8 cellular contexts compared by ENCODE assay signal in genomic region chr15:50181983-50182232, GRCh38. TPM values are rescaled to one million over a fixed set of nuclear protein-coding genes. Genes with fewer than 3 reads are reported as not detected.
DNase-seq lines count a peak whose midpoint lies in the region; ATAC-seq and TF ChIP-seq lines count a peak whose summit lies in the region.

Gene SLC27A2, plus strand, starts transcription at chr15:50182196. Its CDS starts 232 bp downstream, at chr15:50182428.

- WGBS in stomach, 5 donors, result 1 to 17% (median 2%) methylated on average over 1 to 18 of the region's 18 CpGs

- H3K36me3 ChIP-seq in Loucy (ENCODE audit: insufficient read depth, low read length), result no peaks in the 10 kb centered on the region
- no peaks in the 10 kb centered on the region for H3K36me3 ChIP-seq in adipocyte (ENCODE audit: control insufficient read depth, insufficient read depth, low read length, severe bottlenecking)
- H3K36me3 ChIP-seq in stomach, result no peaks in the 10 kb centered on the region

- H3K4me1 ChIP-seq in Loucy (ENCODE audit: insufficient read depth, low read length, poor library complexity, severe bottlenecking) (peaks cover 8% of the 10 kb centered on the region), adipocyte (ENCODE audit: control insufficient read depth, insufficient read depth, low read length) (peaks cover 4% of the 10 kb centered on the region), stomach (peaks cover 4 to 18% (median 17%) of the 10 kb centered on the region in 4 donors)

- H3K9me3 ChIP-seq in Loucy (ENCODE audit: insufficient read depth, low read depth, low read length), result no peaks in the 10 kb centered on the region
- no peaks in the 10 kb centered on the region for H3K9me3 ChIP-seq in adipocyte (ENCODE audit: control insufficient read depth, low read length)
- H3K9me3 ChIP-seq in stomach, result no peaks in the 10 kb centered on the region

- DNase-seq in DMS53 (lab: John Stamatoyannopoulos, UW) (peak; percentile 80), adipocyte (ENCODE audit: low read depth) (no peak), inferior parietal cortex (ENCODE audit: extremely low spot score) (peak; percentile 4), stomach (peak; percentile 46), putamen (ENCODE audit: low spot score) (no peak)
- no peak for DNase-seq in activated effector memory CD4-positive, alpha-beta T cell treated with anti-CD3 and anti-CD28 coated beads, Interleukin-2, amount 50 U/mL, for 16 hours

- H3K4me2 ChIP-seq in Loucy (ENCODE audit: low read depth, low read length, poor library complexity, severe bottlenecking), result no peak within 1 kb of the TSS

- no peak for TF ChIP-seq EP300 in stomach (IDR thresholded peaks at IDR 0.05)

- TF ChIP-seq CTCF in Loucy (conservative IDR thresholded peaks at IDR 0.05; ENCODE audit: low read length) (no peak), stomach (IDR thresholded peaks at IDR 0.05) (peak in 3 of 7 experiments; percentile 14 to 36 (median 31))

- H3K79me2 ChIP-seq in Loucy (ENCODE audit: insufficient read depth, low read length), result no peaks in the 10 kb centered on the region

- ATAC-seq in GM21367 (IDR thresholded peaks at IDR 0.05; ENCODE audit: unreplicated experiment), result peak; percentile 41

- no peaks in the 10 kb centered on the region for H3F3A ChIP-seq in Loucy (ENCODE audit: low read depth)

- H3K27ac ChIP-seq in stomach, result no peak within 1 kb of the TSS

- no peaks in the 10 kb centered on the region for H3K9me2 ChIP-seq in Loucy (replicated peaks; ENCODE audit: low read depth, low read length)

- TF ChIP-seq POLR2A in stomach (IDR thresholded peaks at IDR 0.05), result no peak

- H3K27me3 ChIP-seq in Loucy (ENCODE audit: insufficient read depth, low read length, poor library complexity, severe bottlenecking) (no peaks in the 10 kb centered on the region), adipocyte (replicated peaks; ENCODE audit: control insufficient read depth, insufficient read depth, low read length) (peaks cover 44% of the 10 kb centered on the region), stomach (peaks cover 0 to 45% (median 16%) of the 10 kb centered on the region in 3 donors)

- H4K20me1 ChIP-seq in Loucy (ENCODE audit: insufficient read depth, low read length, poor library complexity, severe bottlenecking), result no peaks in the 10 kb centered on the region

- H3K9ac ChIP-seq in Loucy (ENCODE audit: low read depth, low read length, poor library complexity, severe bottlenecking) (no peak within 1 kb of the TSS), adipocyte (ENCODE audit: low read length) (no peak within 1 kb of the TSS)

- intact Hi-C loops in stomach (cut with DNase I; ENCODE audit: low total_unique reads), result no loop called here

- peak within 1 kb of the TSS; percentile 62 for H2AFZ ChIP-seq in Loucy (ENCODE audit: low read length)

- H3K4me3 ChIP-seq in Loucy (ENCODE audit: low read length, poor library complexity, severe bottlenecking) (no peak within 1 kb of the TSS), adipocyte (ENCODE audit: low read length) (peak within 1 kb of the TSS; percentile 80), stomach (peak within 1 kb of the TSS; percentile 54 to 87 (median 63))

RNA-seq across cellular contexts. Expression of gene SLC27A2, which starts in this region (rescaled TPM):
- total RNA-seq in stomach, result 10 to 100 TPM in 2 of 5 donors, 1 to 10 TPM in 1, not detected in 2; 2.9 to 53.6 (median 47.4) TPM
- polyA plus RNA-seq in stomach, result 1 to 10 TPM in 1 of 3 donors, under 1 TPM in 2; 0.61 to 1.6 (median 0.68) TPM

Comparison
In these comparisons a context has a peak if more than half of its experiments do, and no peak if none do; other contexts are left out.
1. DNase-seq: peak in DMS53 (single experiment), inferior parietal cortex (single experiment) and stomach (single experiment); none in adipocyte (single experiment), putamen (single experiment) and activated effector memory CD4-positive, alpha-beta T cell treated with anti-CD3 and anti-CD28 coated beads, Interleukin-2, amount 50 U/mL, for 16 hours (single experiment).